Comparison of ENCODE assay signal across 8 cellular contexts in genomic region chr22:39518996-39519680, GRCh38. TPM values are rescaled to one million over a fixed set of nuclear protein-coding genes. Genes with fewer than 3 reads are reported as not detected.
A peak's percentile ranks its signal among the peaks of the same experiment; 100 is the strongest.
DNase-seq lines count a peak whose midpoint lies in the region; ATAC-seq, FAIRE-seq and TF ChIP-seq lines count a peak whose summit lies in the region.

No MANE protein-coding gene starts in this region.

- no peak; the same call in 1 of the 2 replicates for TF ChIP-seq POLR2A in GM12891 (IDR thresholded peaks at IDR 0.05; ENCODE audit: low read depth, low read length)
- no peak for TF ChIP-seq POLR2A in H1 (IDR thresholded peaks at IDR 0.05; ENCODE audit: control extremely low read depth in 1 of 2, low read depth in 2 of 2, low read length in 2 of 2)

- no peak overlapping the region for H4K91ac ChIP-seq in H1 (replicated peaks; ENCODE audit: insufficient read length, low read length)

- 0 out of 2 replicates have a peak overlapping the region, but pooled peaks have one; percentile 93 for H2BK5ac ChIP-seq in H1 (ENCODE audit: low read depth, low read length)

- peaks cover 7% of the 10 kb centered on the region for H3K79me1 ChIP-seq in H1 (ENCODE audit: low read depth, low read length)

- peak overlapping the region; percentile 99 to 100 (median 100) for H3K27ac Mint-ChIP-seq in nephron

- POLR2A ChIA-PET in H1 (lab: Charles Lee; ENCODE audit: partially characterized antibody), result interaction anchor here (0.6 to 6.6 kb wide), 49 partner anchors 8 to 517 kb away, joined by 3 to 83 read pairs (median 4); partner anchors contain the start of genes CBX7, MIEF1, RPL3 and RPS19BP1

- no peak overlapping the region for H2AK5ac ChIP-seq in H1 (ENCODE audit: low read depth, low read length)

- TF ChIP-seq CTCF in AG10803 (conservative IDR thresholded peaks at IDR 0.05; ENCODE audit: low read length) (no peak), H1 (IDR thresholded peaks at IDR 0.05; ENCODE audit: control extremely low read depth in 1 of 3, insufficient read depth in 1 of 3, low read depth in 1 of 3, low read length in 3 of 3) (no peak), nephron (IDR thresholded peaks at IDR 0.05; ENCODE audit: unreplicated experiment in 3 of 3) (no peak)

- H3K4me1 Mint-ChIP-seq in nephron, result peaks cover 46% of the 10 kb centered on the region

- no peak overlapping the region for H3K14ac ChIP-seq in H1 (ENCODE audit: insufficient read length)

- peaks cover 0 to 12% (median 4%) of the 10 kb centered on the region in 4 experiments; a peak in 4 of 7 replicates for H3K4me1 ChIP-seq in H1 (replicated peaks in 1 of 4; ENCODE audit: control insufficient read depth in 3 of 4, insufficient read depth in 4 of 4, low read length in 3 of 4)

- TF ChIP-seq RAD21 in H1 (IDR thresholded peaks at IDR 0.05 in 1 of 2, conservative IDR thresholded peaks at IDR 0.05 in 1 of 2; ENCODE audit: low read depth in 2 of 2, low read length in 2 of 2), result no peak

- no peak overlapping the region for H3K4ac ChIP-seq in H1 (replicated peaks; ENCODE audit: insufficient read length, low read depth, low read length)

- H2BK15ac ChIP-seq in H1 (ENCODE audit: low read length), result no peak overlapping the region

- H2BK120ac ChIP-seq in H1 (replicated peaks; ENCODE audit: low read depth, low read length), result no peak overlapping the region

- H3K36me3 ChIP-seq in SK-N-MC (ENCODE audit: insufficient read depth, low read length), result peaks cover 51% of the 10 kb centered on the region
- H3K36me3 ChIP-seq in H1 (ENCODE audit: control insufficient read depth in 2 of 4, insufficient read depth in 4 of 4, low read length in 3 of 4), result peaks cover 25 to 47% (median 40%) of the 10 kb centered on the region in 4 experiments

- H3K9ac ChIP-seq in SK-N-MC (ENCODE audit: insufficient read length), result peak overlapping the region; percentile 100
- H3K9ac ChIP-seq in H1 (replicated peaks in 1 of 4; ENCODE audit: extremely low read depth in 1 of 4, low read depth in 3 of 4, low read length in 3 of 4), result peak overlapping the region; percentile 75 to 90 (median 77)

- H3K4me3 ChIP-seq in AG10803 (ENCODE audit: low read length) (peak overlapping the region; percentile 94), SK-N-MC (peak overlapping the region; percentile 96), H1 (ENCODE audit: extremely low read depth in 1 of 4, insufficient read depth in 2 of 4, low read depth in 3 of 4, low read length in 4 of 4) (peak overlapping the region; percentile 93 to 99 (median 95))

- no peak overlapping the region for H2AFZ ChIP-seq in H1 (ENCODE audit: low read length)

- H3K4me3 Mint-ChIP-seq in nephron, result peak overlapping the region; percentile 94 to 98 (median 94)

- H3K23ac ChIP-seq in H1 (ENCODE audit: insufficient read length), result no peak overlapping the region

- H3K9me3 Mint-ChIP-seq in nephron, result no peaks in the 10 kb centered on the region

- peak overlapping the region; percentile 92 for H3K56ac ChIP-seq in H1 (replicated peaks; ENCODE audit: insufficient read length, low read depth, low read length)

- no peak overlapping the region for H2BK12ac ChIP-seq in H1 (ENCODE audit: low read depth, low read length)

- H3K4me2 ChIP-seq in H1 (ENCODE audit: insufficient read depth in 1 of 2, low read depth in 2 of 2, low read length in 2 of 2), result peak overlapping the region; percentile 87 to 96

- in situ Hi-C loops in G401 (cut with HindIII; ENCODE audit: low sequenced_read_pairs), result no loop called here

- FAIRE-seq in GM12891 (lab: Jason Lieb, UNC) (peak; percentile 64), H1 (lab: Jason Lieb, UNC) (no peak)

- H3K9me3 ChIP-seq in SK-N-MC (ENCODE audit: low read depth, low read length) (no peaks in the 10 kb centered on the region), H1 (ENCODE audit: insufficient read depth in 2 of 2, low read depth in 1 of 2, low read length in 1 of 2) (no peaks in the 10 kb centered on the region)

- TF ChIP-seq EP300 in H1 (IDR thresholded peaks at IDR 0.05; ENCODE audit: borderline replicate concordance in 1 of 2, low read depth in 2 of 2, low read length in 2 of 2), result no peak

- H3K23me2 ChIP-seq in H1 (ENCODE audit: low read depth, low read length), result peaks cover 12% of the 10 kb centered on the region

- H3K79me2 ChIP-seq in H1 (ENCODE audit: control insufficient read depth in 1 of 2, insufficient read depth in 2 of 2, low read length in 2 of 2), result peaks cover 5 to 29% of the 10 kb centered on the region in 2 experiments; a peak in 3 of 4 replicates

- peaks cover 50% of the 10 kb centered on the region for H3K36me3 Mint-ChIP-seq in nephron (ENCODE audit: low read depth)

- H3K27me3 ChIP-seq in H1 (replicated peaks in 1 of 4; ENCODE audit: control insufficient read depth in 3 of 4, extremely low read depth in 1 of 4, insufficient read depth in 3 of 4, low read length in 3 of 4), result peaks cover 0 to 13% (median 5%) of the 10 kb centered on the region in 4 experiments; a peak in 4 of 7 replicates

- CTCF ChIA-PET in H1 (lab: Charles Lee; ENCODE audit: partially characterized antibody), result interaction anchor here (1.0 to 10.1 kb wide), 6 partner anchors 8 to 210 kb away, joined by 3 to 150 read pairs (median 10); no protein-coding TSS in a partner anchor

- ATAC-seq in HG02885 (IDR thresholded peaks at IDR 0.05; ENCODE audit: poor library complexity, unreplicated experiment), result no peak

- DNase-seq in AG10803 (ENCODE audit: low read depth) (no peak), GM12891 (ENCODE audit: insufficient read length, low spot score) (no peak), SK-N-MC (ENCODE audit: low read depth, low spot score) (no peak), H1 (ENCODE audit: low read depth in 1 of 2, low spot score in 2 of 2) (no peak), A172 (ENCODE audit: low spot score) (no peak), G401 (ENCODE audit: low spot score) (no peak)

- H4K20me1 ChIP-seq in H1 (replicated peaks in 1 of 2; ENCODE audit: control insufficient read depth in 1 of 2, insufficient read depth in 2 of 2, low read length in 2 of 2), result peaks cover 35% of the 10 kb centered on the region in 2 experiments

- H2BK20ac ChIP-seq in H1 (ENCODE audit: low read length), result no peak overlapping the region

- 12% methylated on average over 24 of the region's 24 CpGs; no CpG with 5 or more reads in 1 of the 2 experiments for WGBS in H1 (ENCODE audit: extremely low coverage in 1 of 2, insufficient coverage in 1 of 2, insufficient read length in 1 of 2, insufficient replicate concordance in 2 of 2, low coverage in 1 of 2, low lambda C conversion rate in 2 of 2, missing lambda C conversion rate in 1 of 2), 2 experiments

- no peak overlapping the region for H4K5ac ChIP-seq in H1 (ENCODE audit: insufficient read length, low read depth, low read length)

- H3K27ac ChIP-seq in SK-N-MC (peak overlapping the region; percentile 99), H1 (ENCODE audit: low read depth, low read length) (peak overlapping the region; percentile 82; the same call in 1 of the 2 replicates)

- H4K8ac ChIP-seq in H1 (ENCODE audit: extremely low read depth, insufficient read depth, low read length), result peak overlapping the region; percentile 94; the same call in 1 of the 2 replicates

- H3K27me3 Mint-ChIP-seq in nephron (ENCODE audit: low read depth), result peaks cover 6% of the 10 kb centered on the region

- H3K18ac ChIP-seq in H1 (ENCODE audit: extremely low read depth, low read length), result peak overlapping the region; percentile 79; the same call in 1 of the 2 replicates

RNA-seq across cellular contexts. Expression of gene ATF4, which starts 1.2 kb away (rescaled TPM):
- 491 TPM for polyA plus RNA-seq in GM12891 (2012; ENCODE audit: low read depth, missing spikeins)
- total RNA-seq in H1 (2021; fragmentation: NEBNext Ultra II Directional; extraction: Animal tissue kit (Norgen Biotek cat#: 25700)), result 543 and 553 TPM in 2 replicates
- 685 and 704 TPM in 2 replicates for polyA plus RNA-seq in H1 (2011; rRNA removed)
- 868 TPM for polyA plus RNA-seq in H1 (2011; cell fraction: cytosol; rRNA removed)
- 703 TPM for polyA plus RNA-seq in H1 (2011; cell fraction: nucleus; rRNA removed)
- polyA plus RNA-seq in H1 (2012, experiment 1 of 2), result 598 to 685 TPM (median 617 TPM) in 4 replicates
- 699 TPM for polyA plus RNA-seq in H1 (2012, experiment 2 of 2)
- 476 TPM for polyA plus RNA-seq in H1 (2013, experiment 1 of 2)
- polyA plus RNA-seq in H1 (2013, experiment 2 of 2), result 475 TPM
- polyA minus RNA-seq in H1 (2011; rRNA and poly(A)+ RNA removed), result 314 and 359 TPM in 2 replicates
- polyA minus RNA-seq in H1 (2011; cell fraction: cytosol; rRNA and poly(A)+ RNA removed), result 150 TPM
- polyA minus RNA-seq in H1 (2011; cell fraction: nucleus; rRNA and poly(A)+ RNA removed), result 255 TPM
- 90.9 and 114 TPM in 2 replicates for total RNA-seq in A172 (2014; rRNA removed; shearing (Covaris generic))
- 359 and 398 TPM in 2 replicates for total RNA-seq in G401 (2014; rRNA removed; shearing (Covaris generic))

RNA-seq across cellular contexts. Expression of gene RPS19BP1, which starts 13.4 kb away (rescaled TPM):
- 62.8 TPM for polyA plus RNA-seq in GM12891 (2012; ENCODE audit: low read depth, missing spikeins)
- 77.5 and 77.9 TPM in 2 replicates for total RNA-seq in H1 (2021; fragmentation: NEBNext Ultra II Directional; extraction: Animal tissue kit (Norgen Biotek cat#: 25700))
- 97.9 and 120 TPM in 2 replicates for polyA plus RNA-seq in H1 (2011; rRNA removed)
- 120 TPM for polyA plus RNA-seq in H1 (2011; cell fraction: cytosol; rRNA removed)
- 94.6 TPM for polyA plus RNA-seq in H1 (2011; cell fraction: nucleus; rRNA removed)
- 79.6 to 99.4 TPM (median 89.0 TPM) in 4 replicates for polyA plus RNA-seq in H1 (2012, experiment 1 of 2)
- polyA plus RNA-seq in H1 (2012, experiment 2 of 2), result 100 TPM
- polyA plus RNA-seq in H1 (2013, experiment 1 of 2), result 71.2 TPM
- polyA plus RNA-seq in H1 (2013, experiment 2 of 2), result 71.6 TPM
- polyA minus RNA-seq in H1 (2011; rRNA and poly(A)+ RNA removed), result 7.8 and 8.1 TPM in 2 replicates
- polyA minus RNA-seq in H1 (2011; cell fraction: cytosol; rRNA and poly(A)+ RNA removed), result 16.2 TPM
- polyA minus RNA-seq in H1 (2011; cell fraction: nucleus; rRNA and poly(A)+ RNA removed), result 23.8 TPM
- total RNA-seq in A172 (2014; rRNA removed; shearing (Covaris generic)), result 81.4 and 87.3 TPM in 2 replicates
- total RNA-seq in G401 (2014; rRNA removed; shearing (Covaris generic)), result 195 and 293 TPM in 2 replicates

RNA-seq across cellular contexts. Expression of gene MIEF1, which starts 17.0 kb away (rescaled TPM):
- polyA plus RNA-seq in GM12891 (2012; ENCODE audit: low read depth, missing spikeins), result 19.6 TPM
- total RNA-seq in H1 (2021; fragmentation: NEBNext Ultra II Directional; extraction: Animal tissue kit (Norgen Biotek cat#: 25700)), result 31.4 and 32.7 TPM in 2 replicates
- 16.8 and 21.0 TPM in 2 replicates for polyA plus RNA-seq in H1 (2011; rRNA removed)
- polyA plus RNA-seq in H1 (2011; cell fraction: cytosol; rRNA removed), result 16.4 TPM
- polyA plus RNA-seq in H1 (2011; cell fraction: nucleus; rRNA removed), result 18.5 TPM
- polyA plus RNA-seq in H1 (2012, experiment 1 of 2), result 22.0 to 25.2 TPM (median 22.9 TPM) in 4 replicates
- polyA plus RNA-seq in H1 (2012, experiment 2 of 2), result 14.3 TPM
- 18.5 TPM for polyA plus RNA-seq in H1 (2013, experiment 1 of 2)
- 18.4 TPM for polyA plus RNA-seq in H1 (2013, experiment 2 of 2)
- 36.0 and 36.1 TPM in 2 replicates for polyA minus RNA-seq in H1 (2011; rRNA and poly(A)+ RNA removed)
- 17.9 TPM for polyA minus RNA-seq in H1 (2011; cell fraction: cytosol; rRNA and poly(A)+ RNA removed)
- 17.9 TPM for polyA minus RNA-seq in H1 (2011; cell fraction: nucleus; rRNA and poly(A)+ RNA removed)
- total RNA-seq in A172 (2014; rRNA removed; shearing (Covaris generic)), result 14.0 and 15.8 TPM in 2 replicates
- total RNA-seq in G401 (2014; rRNA removed; shearing (Covaris generic)), result 23.5 and 32.1 TPM in 2 replicates

RNA-seq across cellular contexts. Expression of gene CACNA1I, which starts 51.4 kb away (rescaled TPM):
- not detected for polyA plus RNA-seq in GM12891 (2012; ENCODE audit: low read depth, missing spikeins)
- 1.2 and 1.3 TPM in 2 replicates for total RNA-seq in H1 (2021; fragmentation: NEBNext Ultra II Directional; extraction: Animal tissue kit (Norgen Biotek cat#: 25700))
- polyA plus RNA-seq in H1 (2011; rRNA removed), result 0.77 and 1.3 TPM in 2 replicates
- polyA plus RNA-seq in H1 (2011; cell fraction: cytosol; rRNA removed), result 1.2 TPM
- 7.1 TPM for polyA plus RNA-seq in H1 (2011; cell fraction: nucleus; rRNA removed)
- polyA plus RNA-seq in H1 (2012, experiment 1 of 2), result 0.91 to 1.4 TPM (median 1.2 TPM) in 4 replicates
- 0.71 TPM for polyA plus RNA-seq in H1 (2012, experiment 2 of 2)
- 1.3 TPM for polyA plus RNA-seq in H1 (2013, experiment 1 of 2)
- polyA plus RNA-seq in H1 (2013, experiment 2 of 2), result 1.3 TPM
- polyA minus RNA-seq in H1 (2011; rRNA and poly(A)+ RNA removed), result 1.00 and 1.3 TPM in 2 replicates
- polyA minus RNA-seq in H1 (2011; cell fraction: cytosol; rRNA and poly(A)+ RNA removed), result 0.95 TPM
- 1.6 TPM for polyA minus RNA-seq in H1 (2011; cell fraction: nucleus; rRNA and poly(A)+ RNA removed)
- 0.02 and 0.05 TPM in 2 replicates for total RNA-seq in A172 (2014; rRNA removed; shearing (Covaris generic))
- total RNA-seq in G401 (2014; rRNA removed; shearing (Covaris generic)), result 0.10 TPM in 1 of 2 replicates, not detected in the other
